ENCODE assay signal across 1 cellular context in the genomic region with DNA sequence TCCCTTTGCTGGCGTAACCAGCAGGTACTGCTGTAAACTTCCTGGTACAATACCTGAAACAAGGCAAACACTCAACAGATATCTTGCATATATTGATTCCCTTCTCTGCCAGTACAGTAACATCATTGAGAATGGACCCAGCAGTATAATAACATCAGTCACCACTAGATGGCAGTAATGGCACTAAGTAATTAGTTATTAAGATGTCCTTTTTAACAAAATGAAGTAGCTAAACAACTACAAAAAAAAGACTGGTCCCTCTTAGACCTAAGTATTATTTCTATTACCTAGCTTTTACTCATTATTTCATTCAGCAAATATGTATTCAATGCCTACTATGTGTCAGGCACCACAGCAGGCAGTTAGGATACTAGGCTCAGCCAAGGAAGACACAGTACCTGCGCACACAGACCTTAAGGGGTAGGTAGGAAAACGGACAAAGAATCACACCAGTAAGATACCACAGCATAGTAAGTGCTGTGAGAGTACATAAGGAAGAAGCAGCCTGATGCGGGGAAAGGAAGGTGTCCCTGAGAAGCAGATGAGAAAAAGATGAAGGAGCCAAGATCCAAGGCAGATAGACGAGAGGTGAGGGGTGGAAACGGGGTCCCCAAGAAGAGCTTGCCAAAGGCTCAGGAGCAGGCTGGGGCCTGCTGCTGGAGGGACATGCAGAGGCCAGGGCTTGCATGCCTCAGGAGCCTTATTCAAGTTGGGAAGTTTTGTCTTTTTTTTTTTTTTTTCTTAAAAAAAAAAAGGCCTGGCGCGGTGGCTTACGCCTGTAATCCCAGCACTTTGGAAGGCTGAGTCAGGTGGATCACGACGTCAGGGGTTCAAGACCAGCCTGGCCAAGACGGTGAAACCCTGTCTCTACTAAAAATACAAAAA.
TF ChIP-seq lines count a peak whose summit lies in the region.

No MANE protein-coding gene starts in this region.

TF ChIP-seq in HepG2, 621 proteins besides CTCF, POLR2A, EP300 and RAD21 (continued from another document):
- TF ChIP-seq, protein P1, sequence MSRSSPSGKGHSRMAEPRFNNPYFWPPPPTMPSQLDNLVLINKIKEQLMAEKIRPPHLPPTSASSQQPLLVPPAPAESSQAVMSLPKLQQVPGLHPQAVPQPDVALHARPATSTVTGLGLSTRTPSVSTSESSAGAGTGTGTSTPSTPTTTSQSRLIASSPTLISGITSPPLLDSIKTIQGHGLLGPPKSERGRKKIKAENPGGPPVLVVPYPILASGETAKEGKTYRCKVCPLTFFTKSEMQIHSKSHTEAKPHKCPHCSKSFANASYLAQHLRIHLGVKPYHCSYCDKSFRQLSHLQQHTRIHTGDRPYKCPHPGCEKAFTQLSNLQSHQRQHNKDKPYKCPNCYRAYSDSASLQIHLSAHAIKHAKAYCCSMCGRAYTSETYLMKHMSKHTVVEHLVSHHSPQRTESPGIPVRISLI (CRISPR knock-in tag; IDR thresholded peaks at IDR 0.05; ENCODE audit: borderline replicate concordance), result peak; percentile 33; the same call in 1 of the 2 replicates
